ENCODE assay signal across 10 cellular contexts in the genomic region with DNA sequence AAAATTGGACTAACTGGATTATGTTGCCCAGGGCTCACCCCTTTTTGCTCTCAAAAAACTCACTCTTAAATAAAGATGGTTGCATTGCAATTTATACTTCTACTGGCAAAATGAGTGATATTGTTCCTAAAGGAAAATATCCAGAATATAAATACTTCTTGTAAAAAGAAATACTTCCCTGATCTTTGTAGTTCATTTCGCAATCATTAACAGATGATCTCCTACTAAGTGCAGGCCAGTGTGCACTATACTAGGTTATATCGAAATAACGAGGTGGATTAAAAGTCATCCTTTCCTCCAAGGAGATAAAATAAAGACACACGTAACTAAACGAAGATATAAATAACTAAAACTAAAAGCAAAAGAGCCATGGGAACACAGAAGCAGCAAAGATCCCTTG.
"Had no signal": no experiment of that assay in that cellular context is flagged by ENCODE, and none has a peak within 500 bp of the region (broad histone marks: within the 10 kb centered on the region; RNA-seq: fewer than 3 reads in every experiment).

No MANE protein-coding gene starts in this region.

- H3K27ac ChIP-seq: GM23248 had no signal

- H3K4me1 ChIP-seq: HAP-1 had no signal

- DNase-seq: GM23248, GOT3, H7, H9, HCEC 1CT, HFFc6 had no signal

- H3K36me3 ChIP-seq: HAP-1 had no signal

- FAIRE-seq: H54 had no signal

- ATAC-seq: GM23338, HCT116 had no signal

- H3K4me3 ChIP-seq: GM23248, GM23338, HAP-1 had no signal

- H2AFZ ChIP-seq: GM23248, GM23338 had no signal

- H3K9ac ChIP-seq: GM23248 had no signal

- H3K9me3 ChIP-seq: HAP-1 had no signal

- H3K4me2 ChIP-seq: GM23338 had no signal
